8 cellular contexts compared by ENCODE assay signal in the genomic region with DNA sequence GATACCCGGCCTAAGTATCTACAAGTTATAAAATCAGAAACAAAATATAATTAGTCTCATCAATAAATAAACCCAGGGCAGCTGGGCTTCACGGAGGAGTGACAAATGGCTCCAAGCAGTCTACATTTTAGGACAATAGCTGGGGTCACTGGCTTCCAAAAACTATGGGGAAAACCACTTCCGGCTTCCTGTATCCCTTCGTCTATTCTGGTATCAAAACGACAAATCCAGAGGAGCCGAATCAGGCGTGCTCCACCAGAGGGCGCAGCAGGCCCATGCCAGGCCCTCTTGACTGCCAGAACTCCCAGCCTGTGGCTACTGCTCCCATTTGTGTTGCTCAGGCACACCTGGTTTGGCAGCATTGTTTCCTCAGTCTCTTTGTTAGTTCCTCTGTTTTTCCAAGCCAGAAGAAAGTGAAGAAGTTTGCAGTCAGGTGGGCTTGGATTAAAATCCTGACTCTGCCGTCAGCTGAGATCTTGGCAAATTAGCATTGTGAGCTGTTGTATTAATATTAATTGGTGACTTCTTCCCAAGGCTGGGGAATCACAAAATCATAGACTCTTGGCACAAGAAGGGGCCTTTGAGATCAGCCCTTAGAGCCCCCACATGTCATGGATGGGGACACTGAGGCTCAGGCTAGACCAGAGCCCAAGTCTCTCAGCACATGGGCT. TPM values are rescaled to one million over a fixed set of nuclear protein-coding genes. Genes with fewer than 3 reads are reported as not detected.
DNase-seq lines count a peak whose midpoint lies in the region; ATAC-seq and TF ChIP-seq lines count a peak whose summit lies in the region.

No MANE protein-coding gene starts in this region.

- peak; percentile 52 for ATAC-seq in CD8-positive, alpha-beta T cell
- ATAC-seq in left lobe of liver (peak; percentile 100), HG03460 (IDR thresholded peaks at IDR 0.05; ENCODE audit: unreplicated experiment) (no peak)

- no peak overlapping the region for H3K4me3 ChIP-seq in CD8-positive, alpha-beta T cell (ENCODE audit: low read depth, low read length)
- no peak overlapping the region for H3K4me3 ChIP-seq in HFF-Myc (replicated peaks; ENCODE audit: low read depth, low read length)

- no peaks in the 10 kb centered on the region for H3K27me3 Mint-ChIP-seq in CD8-positive, alpha-beta T cell (ENCODE audit: low read depth)
- H3K27me3 Mint-ChIP-seq in chondrocyte (ENCODE audit: low read depth) = no peaks in the 10 kb centered on the region

- H3K27ac Mint-ChIP-seq in CD8-positive, alpha-beta T cell = no peak overlapping the region
- H3K27ac Mint-ChIP-seq in chondrocyte (ENCODE audit: unreplicated experiment) = peak overlapping the region; percentile 76

- no peak overlapping the region for H3K4me3 Mint-ChIP-seq in CD8-positive, alpha-beta T cell
- H3K4me3 Mint-ChIP-seq in chondrocyte (ENCODE audit: unreplicated experiment) = no peak overlapping the region

- H3K27me3 ChIP-seq in CD8-positive, alpha-beta T cell (ENCODE audit: insufficient read depth, low read length) = no peaks in the 10 kb centered on the region

- H3K36me3 Mint-ChIP-seq in CD8-positive, alpha-beta T cell = peaks cover 8% of the 10 kb centered on the region
- no peaks in the 10 kb centered on the region for H3K36me3 Mint-ChIP-seq in chondrocyte (ENCODE audit: low read depth)

- intact Hi-C loops in CD8-positive, alpha-beta T cell (cut with DNase I, micrococcal nuclease) = loop anchor here (1.0 to 2.0 kb wide), 3 partner anchors 12 to 188 kb away; partner anchors contain the start of gene RAB14 (in 1 of the 2)

- POLR2A ChIA-PET in CD8-positive, alpha-beta T cell (lab: Charles Lee) = no interaction called here

- H3K36me3 ChIP-seq in CD8-positive, alpha-beta T cell (ENCODE audit: insufficient read depth, low read length) = no peaks in the 10 kb centered on the region

- no peaks in the 10 kb centered on the region for H3K9me3 Mint-ChIP-seq in CD8-positive, alpha-beta T cell
- no peaks in the 10 kb centered on the region for H3K9me3 Mint-ChIP-seq in chondrocyte (ENCODE audit: low read depth)

- H3K4me1 ChIP-seq in CD8-positive, alpha-beta T cell (ENCODE audit: insufficient read depth, low read length) = no peaks in the 10 kb centered on the region

- H3K27ac ChIP-seq in CD8-positive, alpha-beta T cell (ENCODE audit: low read depth, low read length) = no peak overlapping the region

- peak; percentile 89 for TF ChIP-seq CTCF in CD8-positive, alpha-beta T cell (IDR thresholded peaks at IDR 0.05)
- peak; percentile 97 for TF ChIP-seq CTCF in HFF-Myc (IDR thresholded peaks at IDR 0.05; ENCODE audit: low read depth, low read length, missing control alignments)
- TF ChIP-seq CTCF in chondrocyte (IDR thresholded peaks at IDR 0.05) = peak; percentile 98

- peaks cover 5% of the 10 kb centered on the region for H3K4me1 Mint-ChIP-seq in CD8-positive, alpha-beta T cell (ENCODE audit: low read depth)
- H3K4me1 Mint-ChIP-seq in chondrocyte (ENCODE audit: low read depth) = peaks cover 9% of the 10 kb centered on the region

- CTCF ChIA-PET in CD8-positive, alpha-beta T cell (lab: Charles Lee) = interaction anchor here (0.6 to 3.0 kb wide), 33 partner anchors 9 to 465 kb away, joined by 3 to 24 read pairs (median 3); partner anchors contain the start of gene RAB14

- no peaks in the 10 kb centered on the region for H3K9me3 ChIP-seq in CD8-positive, alpha-beta T cell (ENCODE audit: low read length)

- peak; percentile 27 to 70 (median 58) for DNase-seq in CD8-positive, alpha-beta T cell
- DNase-seq in HFF-Myc (ENCODE audit: extremely low read depth, low read depth) (peak; percentile 84), NCI-H446 treated with DMSO at 0.1 percent for 48 hours (lab: John Stamatoyannopoulos, UW) (peak; percentile 21), chondrocyte (ENCODE audit: low spot score) (no peak), left lobe of liver (ENCODE audit: low spot score) (peak; percentile 86)
- peak; percentile 59 to 62 for DNase-seq in activated CD4-positive, alpha-beta T cell treated with anti-CD3 and anti-CD28 coated beads for 24 hours (ENCODE audit: low read depth in 2 of 2)
- DNase-seq in stimulated activated CD4-positive, alpha-beta T cell treated with anti-CD3 and anti-CD28 coated beads, Interleukin-1b, Interleukin-23, amount 100 ng/mL, for 48 hours = peak; percentile 72

RNA-seq across cellular contexts. Expression of gene RAB14, which starts 11.6 kb away (rescaled TPM):
- 10 to 100 TPM; 58.8 to 60.4 TPM for total RNA-seq in CD8-positive, alpha-beta T cell
- total RNA-seq in chondrocyte = 58.6 to 68.0 TPM (median 64.3 TPM) in 3 replicates
- 50.0 TPM for total RNA-seq in left lobe of liver

RNA-seq across cellular contexts. Expression of gene GSN, which starts 54.7 kb away (rescaled TPM):
- 1 to 10 TPM; 1.7 to 3.2 TPM for total RNA-seq in CD8-positive, alpha-beta T cell
- total RNA-seq in chondrocyte = 260 to 291 TPM (median 290 TPM) in 3 replicates
- 30.8 TPM for total RNA-seq in left lobe of liver
